ENCODE assay signal across 8 cellular contexts in the genomic region with DNA sequence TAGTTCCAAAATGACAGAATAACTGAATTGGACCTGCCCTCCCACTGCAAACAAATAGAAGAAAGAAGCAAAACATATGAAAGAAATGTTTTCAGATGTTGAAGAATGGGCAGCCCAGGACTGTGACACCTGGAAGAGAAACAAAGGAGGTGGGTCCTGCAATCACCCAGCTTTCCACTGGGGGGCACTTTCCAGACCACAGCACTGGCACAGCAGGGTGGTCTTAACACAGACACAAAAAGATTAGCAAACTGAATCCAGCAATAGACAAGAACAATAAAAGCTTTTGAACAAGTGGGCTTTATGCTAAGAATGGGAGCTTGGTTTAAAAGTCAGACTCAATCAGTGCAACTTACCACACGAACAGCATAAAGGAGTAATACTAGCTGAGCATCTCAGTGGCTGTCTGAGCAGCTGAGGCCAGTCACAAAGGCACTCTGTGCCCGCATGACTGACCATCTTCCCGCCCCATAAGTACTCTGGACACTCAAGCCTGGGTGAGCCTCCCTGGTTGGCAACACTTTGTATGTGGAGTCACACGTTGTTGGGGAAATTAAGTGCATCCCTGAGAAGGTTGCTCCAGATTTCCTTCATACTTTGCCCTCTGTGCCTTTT. TPM values are rescaled to one million over a fixed set of nuclear protein-coding genes. Genes with fewer than 3 reads are reported as not detected.
DNase-seq lines count a peak whose midpoint lies in the region; ATAC-seq and TF ChIP-seq lines count a peak whose summit lies in the region.

No MANE protein-coding gene starts in this region.

- no peaks in the 10 kb centered on the region for H4K20me1 ChIP-seq in OCI-LY1 (ENCODE audit: insufficient read depth, low read length)

- H3K9me3 ChIP-seq in OCI-LY1 (ENCODE audit: low read length), result no peaks in the 10 kb centered on the region

- H3K4me3 ChIP-seq in AG10803 (ENCODE audit: low read length) (no peak overlapping the region), OCI-LY1 (ENCODE audit: low read depth, low read length, poor library complexity, severe bottlenecking) (no peak overlapping the region)

- H3F3A ChIP-seq in OCI-LY1 (ENCODE audit: insufficient read depth, low read length), result no peaks in the 10 kb centered on the region

- H3K36me3 Mint-ChIP-seq in stimulated activated effector memory CD8-positive, alpha-beta T cell treated with anti-CD3 and anti-CD28 coated beads, Interleukin-12 subunit alpha, Interleukin-12 subunit beta, amount 100 ng/mL, for 72 hours, result no peaks in the 10 kb centered on the region

- no peaks in the 10 kb centered on the region for H3K79me2 ChIP-seq in OCI-LY1 (ENCODE audit: insufficient read depth, low read length)

- H3K4me2 ChIP-seq in OCI-LY1 (ENCODE audit: low read length), result no peak overlapping the region

- H3K27ac Mint-ChIP-seq in stimulated activated effector memory CD8-positive, alpha-beta T cell treated with anti-CD3 and anti-CD28 coated beads, Interleukin-12 subunit alpha, Interleukin-12 subunit beta, amount 100 ng/mL, for 72 hours, result no peak overlapping the region

- H3K4me3 Mint-ChIP-seq in stimulated activated effector memory CD8-positive, alpha-beta T cell treated with anti-CD3 and anti-CD28 coated beads, Interleukin-12 subunit alpha, Interleukin-12 subunit beta, amount 100 ng/mL, for 72 hours, result no peak overlapping the region

- ATAC-seq in GM18498 (IDR thresholded peaks at IDR 0.05; ENCODE audit: unreplicated experiment), result peak; percentile 82
- ATAC-seq in foreskin keratinocyte, result no peak
- no peak for ATAC-seq in stimulated activated effector memory CD8-positive, alpha-beta T cell treated with anti-CD3 and anti-CD28 coated beads, Interleukin-12 subunit alpha, Interleukin-12 subunit beta, amount 100 ng/mL, for 72 hours

- H3K4me1 Mint-ChIP-seq in stimulated activated effector memory CD8-positive, alpha-beta T cell treated with anti-CD3 and anti-CD28 coated beads, Interleukin-12 subunit alpha, Interleukin-12 subunit beta, amount 100 ng/mL, for 72 hours, result no peaks in the 10 kb centered on the region

- H3K9me2 ChIP-seq in OCI-LY1 (ENCODE audit: low read depth, low read length), result no peaks in the 10 kb centered on the region

- H3K27ac ChIP-seq in OCI-LY1 (ENCODE audit: low read depth, low read length, poor library complexity, severe bottlenecking) (no peak overlapping the region), foreskin keratinocyte (no peak overlapping the region)

- no peak overlapping the region for H2AFZ ChIP-seq in OCI-LY1 (ENCODE audit: low read length)

- TF ChIP-seq CTCF in AG10803 (conservative IDR thresholded peaks at IDR 0.05; ENCODE audit: low read length) (peak; percentile 41), OCI-LY1 (IDR thresholded peaks at IDR 0.05; ENCODE audit: low read length) (peak; percentile 82), foreskin keratinocyte (conservative IDR thresholded peaks at IDR 0.05) (peak; percentile 52)

- H3K27me3 ChIP-seq in OCI-LY1 (ENCODE audit: insufficient read depth, low read length), result no peaks in the 10 kb centered on the region
- peaks cover 10% of the 10 kb centered on the region for H3K27me3 ChIP-seq in foreskin keratinocyte

- peaks cover 3% of the 10 kb centered on the region for H3K9me3 Mint-ChIP-seq in stimulated activated effector memory CD8-positive, alpha-beta T cell treated with anti-CD3 and anti-CD28 coated beads, Interleukin-12 subunit alpha, Interleukin-12 subunit beta, amount 100 ng/mL, for 72 hours

- no peak for DNase-seq in AG10803 (ENCODE audit: low read depth)
- no peak for DNase-seq in foreskin keratinocyte
- no peak for DNase-seq in pons (ENCODE audit: low spot score)
- no peak for DNase-seq in NCI-H128 (lab: John Stamatoyannopoulos, UW; ENCODE audit: unreplicated experiment)
- DNase-seq in activated gamma-delta T cell (lab: John Stamatoyannopoulos, UW), result no peak
- no peak for DNase-seq in stimulated activated effector memory CD8-positive, alpha-beta T cell treated with anti-CD3 and anti-CD28 coated beads, Interleukin-12 subunit alpha, Interleukin-12 subunit beta, amount 100 ng/mL, for 72 hours (ENCODE audit: low spot score in 2 of 2)

- H3K4me1 ChIP-seq in OCI-LY1 (ENCODE audit: insufficient read depth, low read length, severe bottlenecking), result no peaks in the 10 kb centered on the region
- H3K4me1 ChIP-seq in foreskin keratinocyte, result no peaks in the 10 kb centered on the region

- H3K9ac ChIP-seq in OCI-LY1 (ENCODE audit: low read length), result no peak overlapping the region

- H3K36me3 ChIP-seq in OCI-LY1 (ENCODE audit: insufficient read depth, low read length), result no peaks in the 10 kb centered on the region

RNA-seq across cellular contexts. Expression of gene JKAMP, which starts 27.7 kb away (rescaled TPM):
- 45.4 and 47.0 TPM in 2 replicates for total RNA-seq in foreskin keratinocyte
- polyA plus RNA-seq in foreskin keratinocyte, result 26.0 and 30.3 TPM in 2 replicates

RNA-seq across cellular contexts. Expression of gene L3HYPDH, which starts 27.8 kb away (rescaled TPM):
- total RNA-seq in foreskin keratinocyte, result 25.9 and 26.7 TPM in 2 replicates
- 18.6 and 19.2 TPM in 2 replicates for polyA plus RNA-seq in foreskin keratinocyte

RNA-seq across cellular contexts. Expression of gene GPR135, which starts 46.8 kb away (rescaled TPM):
- total RNA-seq in foreskin keratinocyte, result 0.60 and 0.99 TPM in 2 replicates
- 0.12 and 0.13 TPM in 2 replicates for polyA plus RNA-seq in foreskin keratinocyte
